Comparison of ENCODE assay signal across 22 cellular contexts in the genomic region with DNA sequence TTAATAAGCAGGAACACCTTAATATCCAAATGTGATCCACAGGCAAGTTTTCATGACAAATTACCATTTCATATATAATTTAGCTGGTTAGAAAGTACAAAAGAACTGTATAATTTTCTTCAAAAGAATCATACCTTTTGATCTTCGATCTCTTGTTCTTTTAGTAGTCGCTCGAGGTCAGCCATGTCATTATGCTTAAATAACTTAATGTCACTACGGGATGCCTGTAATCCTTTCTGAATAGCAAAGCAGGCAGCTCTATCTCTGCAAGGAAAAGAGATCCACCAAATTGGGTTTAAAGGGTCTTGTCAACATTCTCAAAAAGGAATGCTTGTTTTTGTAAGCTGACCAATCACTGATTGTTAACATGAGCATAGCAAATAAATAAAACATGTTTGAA.
"Had no signal": no experiment of that assay in that cellular context is flagged by ENCODE, and none has a peak within 500 bp of the region (broad histone marks: within the 10 kb centered on the region; RNA-seq: fewer than 3 reads in every experiment).

No MANE protein-coding gene starts in this region.

- H3K4me3 ChIP-seq: adrenal gland, breast epithelium, gastroesophageal sphincter, heart left ventricle, tibial artery had no signal

- FAIRE-seq: astrocyte had no signal

- H3K27me3 ChIP-seq: adrenal gland, breast epithelium, gastroesophageal sphincter, heart left ventricle, tibial artery had no signal

- H3K4me1 ChIP-seq: adrenal gland, breast epithelium, gastroesophageal sphincter, heart left ventricle, tibial artery had no signal

- H3K27me3 Mint-ChIP-seq: activated CD4-positive, alpha-beta T cell treated with anti-CD3 and anti-CD28 coated beads, Interleukin-2, amount 10 ng/mL, durations not matched to agents 7 days and 5 days; memory B cell; naive thymus-derived CD8-positive, alpha-beta T cell had no signal

- H3K27ac Mint-ChIP-seq: activated CD4-positive, alpha-beta T cell treated with anti-CD3 and anti-CD28 coated beads, Interleukin-2, amount 10 ng/mL, durations not matched to agents 7 days and 5 days; activated CD8-positive, alpha-beta T cell treated with anti-CD3 and anti-CD28 coated beads, Interleukin-2, amount 10 ng/mL, durations not matched to agents 7 days and 5 days; memory B cell had no signal

- ATAC-seq: activated CD8-positive, alpha-beta T cell treated with anti-CD3 and anti-CD28 coated beads, Interleukin-2, amount 10 ng/mL, durations not matched to agents 7 days and 5 days; esophagus mucosa; gastroesophageal sphincter; heart left ventricle; naive thymus-derived CD8-positive, alpha-beta T cell; stimulated activated naive CD8-positive, alpha-beta T cell treated with anti-CD3 and anti-CD28 coated beads, Interleukin-15, Interleukin-2, amounts not matched to agents 100 U/mL and 50 U/mL, for 24 hours had no signal

- DNase-seq: activated CD4-positive, alpha-beta T cell treated with anti-CD3 and anti-CD28 coated beads, Interleukin-2, amount 10 ng/mL, durations not matched to agents 7 days and 5 days; activated CD8-positive, alpha-beta T cell treated with anti-CD3 and anti-CD28 coated beads, Interleukin-2, amount 10 ng/mL, durations not matched to agents 7 days and 5 days; activated effector memory CD4-positive, alpha-beta T cell treated with anti-CD3 and anti-CD28 coated beads, Interleukin-2, amount 50 U/mL, for 16 hours; activated naive CD4-positive, alpha-beta T cell treated with anti-CD3 and anti-CD28 coated beads, Interleukin-2, amount 50 U/mL, for 16 hours; activated T-cell treated with anti-CD3 and anti-CD28 coated beads, Interleukin-2, amount 50 U/mL, for 48 hours; adrenal gland; effector CD4-positive, alpha-beta T cell; heart left ventricle; naive thymus-derived CD8-positive, alpha-beta T cell; occipital lobe; stimulated activated CD4-positive, alpha-beta T cell treated with anti-CD3 and anti-CD28 coated beads, Interleukin-12 subunit alpha, Interleukin-12 subunit beta, amount 100 ng/mL, for 4 hours; stimulated activated CD4-positive, alpha-beta T cell treated with anti-CD3 and anti-CD28 coated beads, Interleukin-1b, Interleukin-23, amount 100 ng/mL, for 48 hours; stimulated activated CD8-positive, alpha-beta memory T cell treated with anti-CD3 and anti-CD28 coated beads, Interleukin-4, amount 100 ng/mL, for 48 hours; stimulated activated naive CD8-positive, alpha-beta T cell treated with anti-CD3 and anti-CD28 coated beads, Interleukin-15, Interleukin-2, amounts not matched to agents 100 U/mL and 50 U/mL, for 24 hours; substantia nigra; T1000; tibial artery had no signal

- H3K4me3 Mint-ChIP-seq: activated CD4-positive, alpha-beta T cell treated with anti-CD3 and anti-CD28 coated beads, Interleukin-2, amount 10 ng/mL, durations not matched to agents 7 days and 5 days; activated CD8-positive, alpha-beta T cell treated with anti-CD3 and anti-CD28 coated beads, Interleukin-2, amount 10 ng/mL, durations not matched to agents 7 days and 5 days; memory B cell; naive thymus-derived CD8-positive, alpha-beta T cell had no signal

- H3K27ac ChIP-seq: adrenal gland, breast epithelium, gastroesophageal sphincter, heart left ventricle, tibial artery had no signal
